ENCODE assay signal across 8 cellular contexts in the genomic region with DNA sequence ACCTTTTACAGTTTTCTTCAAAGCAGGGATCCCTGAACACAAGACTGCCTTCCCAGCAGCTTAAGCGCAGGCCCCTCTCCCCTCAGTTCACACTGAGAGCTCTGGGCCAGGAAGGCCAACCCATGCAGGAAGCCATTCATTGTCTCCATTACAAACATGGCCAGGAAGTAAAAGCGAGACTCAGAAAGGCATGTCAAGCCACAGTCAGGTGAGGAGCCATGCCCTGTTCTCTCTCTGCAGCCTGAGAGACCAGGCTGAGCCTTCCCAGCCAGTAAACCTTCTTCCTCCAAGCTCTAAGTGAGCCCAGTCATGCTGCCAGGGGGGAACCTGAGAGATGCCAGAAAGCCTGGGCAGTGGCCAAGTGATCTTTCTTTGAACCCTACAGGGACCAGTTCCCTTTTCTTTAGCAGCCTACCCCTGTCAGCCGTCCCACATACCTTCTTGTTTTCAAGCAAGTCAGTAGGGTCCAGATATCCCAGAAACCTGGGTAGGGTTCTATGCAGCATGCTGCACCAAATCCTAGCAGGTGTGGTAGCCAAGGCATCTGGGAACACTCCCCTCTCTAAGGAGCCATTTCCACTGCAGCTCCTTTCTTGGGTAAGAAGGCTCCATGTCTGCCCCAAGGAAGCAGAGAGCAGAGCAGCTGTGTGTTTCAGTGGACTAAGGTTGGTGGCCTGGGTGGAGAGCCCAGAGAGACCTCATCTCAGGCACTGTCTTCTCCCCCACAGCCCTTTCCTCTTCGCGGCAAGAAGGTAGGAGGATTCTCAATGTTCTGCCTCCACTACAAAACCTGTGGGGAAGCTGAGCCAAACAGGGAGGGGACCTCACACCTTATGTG. TPM values are rescaled to one million over a fixed set of nuclear protein-coding genes. Genes with fewer than 3 reads are reported as not detected.
DNase-seq lines count a peak whose midpoint lies in the region; ATAC-seq and TF ChIP-seq lines count a peak whose summit lies in the region.

No MANE protein-coding gene starts in this region.

- WGBS in tibial nerve, 2 donors, result 71 to 78% methylated on average over 5 of the region's 5 CpGs

- H3K27ac ChIP-seq in CD4-positive, alpha-beta memory T cell (ENCODE audit: low read depth, low read length), result peak overlapping the region; percentile 72
- H3K27ac ChIP-seq in neutrophil (peak overlapping the region; percentile 98), tibial nerve (peak overlapping the region in 2 of 4 donors; percentile 44 to 68)

- H3K27me3 ChIP-seq in CD4-positive, alpha-beta memory T cell (ENCODE audit: insufficient read depth, low read length), result no peaks in the 10 kb centered on the region
- no peaks in the 10 kb centered on the region for H3K27me3 ChIP-seq in neutrophil
- H3K27me3 ChIP-seq in tibial nerve, result no peaks in the 10 kb centered on the region

- no peaks in the 10 kb centered on the region for H3K9me3 ChIP-seq in CD4-positive, alpha-beta memory T cell (ENCODE audit: control insufficient read depth in 1 of 2, low read length in 2 of 2)
- H3K9me3 ChIP-seq in neutrophil, result no peaks in the 10 kb centered on the region
- H3K9me3 ChIP-seq in tibial nerve, result no peaks in the 10 kb centered on the region

- H3K4me1 Mint-ChIP-seq in CD4-positive, alpha-beta memory T cell, result peaks cover 53 to 95% (median 71%) of the 10 kb centered on the region in 4 donors

- peaks cover 40 to 50% of the 10 kb centered on the region in 2 donors for H3K36me3 Mint-ChIP-seq in CD4-positive, alpha-beta memory T cell

- POLR2A ChIA-PET in CD4-positive, alpha-beta memory T cell (lab: Charles Lee; ENCODE audit: partially characterized antibody), result interaction anchor here (0.9 to 36.1 kb wide), 6 partner anchors 9 to 71 kb away, joined by 3 to 1778 read pairs (median 6); a partner anchor contains a TSS

- no peak for TF ChIP-seq EP300 in tibial nerve (IDR thresholded peaks at IDR 0.05)

- H3K4me3 Mint-ChIP-seq in CD4-positive, alpha-beta memory T cell, result peak overlapping the region; percentile 91 to 100 (median 98)

- H3K36me3 ChIP-seq in CD4-positive, alpha-beta memory T cell (ENCODE audit: insufficient read depth, low read length), result peaks cover 32% of the 10 kb centered on the region
- H3K36me3 ChIP-seq in neutrophil, result peaks cover 33% of the 10 kb centered on the region
- no peaks in the 10 kb centered on the region for H3K36me3 ChIP-seq in tibial nerve

- peaks cover 82% of the 10 kb centered on the region for H3K4me1 ChIP-seq in CD4-positive, alpha-beta memory T cell (ENCODE audit: insufficient read depth, low read length)
- H3K4me1 ChIP-seq in neutrophil (ENCODE audit: control insufficient read depth in 1 of 2, insufficient read depth in 1 of 2, low read depth in 1 of 2, low read length in 1 of 2) (peaks cover 94 to 95% of the 10 kb centered on the region in 2 experiments), tibial nerve (peaks cover 0 to 13% (median 0%) of the 10 kb centered on the region in 4 donors)

- H3K27ac Mint-ChIP-seq in CD4-positive, alpha-beta memory T cell, result peak overlapping the region; percentile 87 to 96 (median 94)

- TF ChIP-seq POLR2A in tibial nerve (IDR thresholded peaks at IDR 0.05), result no peak

- no peaks in the 10 kb centered on the region for H3K27me3 Mint-ChIP-seq in CD4-positive, alpha-beta memory T cell

- DNase-seq in CD4-positive, alpha-beta memory T cell, result peak; percentile 39 to 64 (median 48)
- peak; percentile 22 to 43 for DNase-seq in Kasumi-1 (lab: John Stamatoyannopoulos, UW)
- peak; percentile 32 for DNase-seq in activated naive CD4-positive, alpha-beta T cell treated with anti-CD3 and anti-CD28 coated beads, Interleukin-2, amount 50 U/mL, for 16 hours
- no peak for DNase-seq in NCI-H446 treated with DMSO at 0.1 percent for 48 hours (lab: John Stamatoyannopoulos, UW)
- DNase-seq in tibial nerve (ENCODE audit: low spot score in 2 of 2), result no peak

- intact Hi-C loops in CD4-positive, alpha-beta memory T cell (cut with micrococcal nuclease), result loop anchor here (1.0 kb wide), 4 partner anchors 10 to 70 kb away; a partner anchor contains a TSS

- ATAC-seq in GM21360 (IDR thresholded peaks at IDR 0.05; ENCODE audit: unreplicated experiment) (peak; percentile 27), HG03565 (IDR thresholded peaks at IDR 0.05; ENCODE audit: unreplicated experiment) (no peak)

- H3K9me3 Mint-ChIP-seq in CD4-positive, alpha-beta memory T cell, result no peaks in the 10 kb centered on the region

- H3K4me3 ChIP-seq in CD4-positive, alpha-beta memory T cell (ENCODE audit: low read length in 2 of 2), result peak overlapping the region; percentile 72 to 81
- H3K4me3 ChIP-seq in neutrophil (ENCODE audit: low read depth in 1 of 2, low read length in 1 of 2) (peak overlapping the region; percentile 71 to 73), tibial nerve (peak overlapping the region in 2 of 4 donors; percentile 9 to 43)

- CTCF ChIA-PET in CD4-positive, alpha-beta memory T cell (lab: Charles Lee; ENCODE audit: partially characterized antibody), result interaction anchor here (1.3 to 16.0 kb wide), 8 partner anchors 2 to 70 kb away, joined by 3 to 385 read pairs (median 16); a partner anchor contains a TSS

- TF ChIP-seq CTCF in neutrophil (IDR thresholded peaks at IDR 0.05), result no peak
- TF ChIP-seq CTCF in tibial nerve (IDR thresholded peaks at IDR 0.05), result no peak

RNA-seq across cellular contexts. Expression of a gene that starts 1.0 kb away (rescaled TPM):
- 100 to 1,000 TPM; 571 to 574 TPM for total RNA-seq in CD4-positive, alpha-beta memory T cell
- 100 to 1,000 TPM; 435 to 487 TPM for polyA plus RNA-seq in CD4-positive, alpha-beta memory T cell
- 1 to 10 TPM in 3 of 4 donors, under 1 TPM in 1; 0.87 to 8.0 (median 2.3) TPM for total RNA-seq in tibial nerve

RNA-seq across cellular contexts. Expression of a gene that starts 27.5 kb away (rescaled TPM):
- 1 to 10 TPM; 1.2 TPM for total RNA-seq in CD4-positive, alpha-beta memory T cell
- polyA plus RNA-seq in CD4-positive, alpha-beta memory T cell, result under 1 TPM in 1 of 2 donors, not detected in 1; 0.41 TPM
- 1 to 10 TPM; 1.5 to 3.0 (median 2.2) TPM for total RNA-seq in tibial nerve

RNA-seq across cellular contexts. Expression of a gene that starts 49.1 kb away (rescaled TPM):
- under 1 TPM; 0.15 to 0.50 TPM for total RNA-seq in CD4-positive, alpha-beta memory T cell
- under 1 TPM in 1 of 2 donors, not detected in 1; 0.42 TPM for polyA plus RNA-seq in CD4-positive, alpha-beta memory T cell
- total RNA-seq in tibial nerve, result 1 to 10 TPM in 3 of 4 donors, under 1 TPM in 1; 0.42 to 1.8 (median 1.4) TPM

RNA-seq across cellular contexts. Expression of a gene that starts 52.2 kb away (rescaled TPM):
- under 1 TPM in 1 of 2 experiments, not detected in 1; 0.49 TPM for total RNA-seq in CD4-positive, alpha-beta memory T cell
- polyA plus RNA-seq in CD4-positive, alpha-beta memory T cell, result 1 to 10 TPM; 5.6 to 7.3 TPM
- 10 to 100 TPM in 3 of 4 donors, 1 to 10 TPM in 1; 7.1 to 92.2 (median 19.7) TPM for total RNA-seq in tibial nerve

Comparison
In these comparisons a context has a peak if more than half of its experiments do, and no peak if none do; other contexts are left out.
1. DNase-seq: peak in CD4-positive, alpha-beta memory T cell (5 of 5), Kasumi-1 (2 of 2) and activated naive CD4-positive, alpha-beta T cell treated with anti-CD3 and anti-CD28 coated beads, Interleukin-2, amount 50 U/mL, for 16 hours (single experiment); none in NCI-H446 treated with DMSO at 0.1 percent for 48 hours (single experiment) and tibial nerve (0 of 2).
2. RNA of a gene that starts 1.0 kb away (total RNA-seq): 571 to 574 TPM in CD4-positive, alpha-beta memory T cell; 0.87 to 8.0 TPM in tibial nerve; every median in the first group is over 10 times any median in the second.